Comparison of ENCODE assay signal across 24 cellular contexts in the genomic region with DNA sequence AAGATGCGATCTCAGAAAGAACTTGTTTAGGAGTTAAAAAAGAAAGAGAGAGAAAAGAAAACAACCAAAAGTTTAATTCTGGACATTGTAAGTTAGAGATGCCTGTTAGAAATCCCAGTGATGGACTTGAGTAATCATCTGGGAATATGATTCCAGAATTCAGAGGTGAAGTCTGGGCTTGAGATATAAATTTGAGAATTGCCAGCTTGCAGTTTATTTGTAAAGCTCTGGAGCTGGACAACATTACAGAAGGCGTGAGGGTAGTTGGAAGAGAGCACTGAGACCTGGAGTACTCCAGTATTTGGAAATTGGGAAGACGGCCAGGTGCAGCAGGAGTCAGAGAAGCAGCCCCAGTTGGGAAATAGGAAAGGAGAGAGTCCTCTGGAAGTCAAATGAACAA.
"Had no signal": no experiment of that assay in that cellular context is flagged by ENCODE, and none has a peak within 500 bp of the region (broad histone marks: within the 10 kb centered on the region; RNA-seq: fewer than 3 reads in every experiment).

No MANE protein-coding gene starts in this region.

- H3K27ac ChIP-seq: coronary artery, dorsolateral prefrontal cortex, epithelial cell of prostate, esophagus squamous epithelium, foreskin keratinocyte, heart right ventricle, left lung, lower lobe of right lung had no signal

- H3K4me3 ChIP-seq: coronary artery, dorsolateral prefrontal cortex, esophagus squamous epithelium, heart right ventricle, left lung, lower lobe of right lung had no signal

- FAIRE-seq: colon, endometrium, frontal cortex, islet of Langerhans had no signal

- H3K27me3 ChIP-seq: esophagus squamous epithelium, foreskin keratinocyte, left lung had no signal

- H3K4me1 ChIP-seq: foreskin keratinocyte, heart right ventricle, lower lobe of right lung had no signal

- DNase-seq: dermis blood vessel endothelial cell; dorsolateral prefrontal cortex; effector CD4-positive, alpha-beta T cell; effector memory CD8-positive, alpha-beta T cell; endodermal cell; erythroblast; esophagus squamous epithelium; glutamatergic neuron; head of caudate nucleus; heart right ventricle; hippocampal formation; left cardiac atrium; left lung; left ventricle myocardium superior; lower lobe of right lung; mesenchymal stem cell; midbrain had no signal

- H3K36me3 ChIP-seq: esophagus squamous epithelium, heart right ventricle, left lung, lower lobe of right lung had no signal

- H3K9me3 ChIP-seq: esophagus squamous epithelium, heart right ventricle, left lung, lower lobe of right lung had no signal

- ATAC-seq: effector memory CD8-positive, alpha-beta T cell; heart right ventricle; left cardiac atrium; left lung; left ventricle myocardium superior; lower lobe of right lung had no signal
